Comparison of ENCODE assay signal across 21 cellular contexts in the genomic region with DNA sequence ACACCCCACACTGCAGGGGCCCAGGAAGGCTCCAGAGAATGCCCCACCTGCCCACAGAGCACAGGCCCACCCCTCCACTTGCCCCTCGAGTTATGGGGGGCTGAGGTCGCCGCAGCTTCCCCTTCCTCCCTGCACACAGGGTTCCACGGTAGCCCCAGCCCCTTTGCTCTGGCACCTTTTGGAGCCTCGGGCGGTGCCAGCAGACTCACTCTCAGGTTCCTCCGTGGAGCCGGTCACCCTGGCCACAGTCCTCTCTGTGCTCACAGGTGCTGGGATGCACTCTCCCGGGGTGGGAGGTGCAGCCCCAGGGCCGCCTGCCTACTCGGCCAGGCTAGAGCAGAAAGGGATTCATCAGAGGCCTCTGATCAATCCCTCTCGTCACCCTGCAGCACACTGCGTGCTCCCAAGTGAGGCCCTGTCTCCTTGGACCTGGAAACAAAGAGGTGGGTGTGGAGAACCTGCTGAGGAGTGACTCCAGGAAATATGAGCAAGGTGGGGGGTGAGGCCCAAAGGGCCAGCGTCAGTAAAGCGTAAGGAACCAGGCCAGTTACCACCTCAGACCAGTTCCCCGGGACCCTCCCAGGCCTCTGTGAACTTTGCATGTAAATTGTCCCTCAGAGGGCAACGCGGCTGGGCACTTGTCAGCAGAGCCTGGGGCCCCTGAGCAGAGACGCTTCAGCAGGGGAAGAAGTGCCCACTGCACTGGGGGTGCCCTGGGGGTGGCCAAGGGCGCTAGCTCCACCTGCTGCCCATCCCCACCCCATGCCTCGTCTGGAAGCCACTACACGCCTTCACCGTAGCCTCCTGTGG.
"Had no signal": no experiment of that assay in that cellular context is flagged by ENCODE, and none has a peak within 500 bp of the region (broad histone marks: within the 10 kb centered on the region; RNA-seq: fewer than 3 reads in every experiment).

No MANE protein-coding gene starts in this region.

- H3K9me3 Mint-ChIP-seq: activated CD4-positive, alpha-beta T cell treated with anti-CD3 and anti-CD28 coated beads, Interleukin-2, amount 10 ng/mL, durations not matched to agents 7 days and 5 days; activated naive CD4-positive, alpha-beta T cell treated with anti-CD3 and anti-CD28 coated beads for 36 hours; activated T-helper 17 cell treated with anti-CD3 and anti-CD28 coated beads, Interleukin-2, amount 50 U/mL, for 72 hours; natural killer cell; T-cell; type B pancreatic cell had no signal

- H3K4me1 ChIP-seq: gastrocnemius medialis, prostate gland had no signal

- H3K9me3 ChIP-seq: gastrocnemius medialis, mucosa of descending colon, prostate gland, suprapubic skin had no signal

- H3K36me3 ChIP-seq: gastrocnemius medialis, prostate gland, suprapubic skin had no signal

- H3K27me3 Mint-ChIP-seq: activated CD4-positive, alpha-beta T cell treated with anti-CD3 and anti-CD28 coated beads, Interleukin-2, amount 10 ng/mL, durations not matched to agents 7 days and 5 days had no signal

- ATAC-seq: activated T-helper 17 cell treated with anti-CD3 and anti-CD28 coated beads, Interleukin-2, amount 50 U/mL, for 72 hours; gastrocnemius medialis; mucosa of descending colon; natural killer cell; sciatic nerve; stimulated activated naive CD8-positive, alpha-beta T cell treated with anti-CD3 and anti-CD28 coated beads, Interleukin-15, Interleukin-2, amounts not matched to agents 100 U/mL and 50 U/mL, for 24 hours; T-cell had no signal

- H3K4me3 Mint-ChIP-seq: activated CD4-positive, alpha-beta T cell treated with anti-CD3 and anti-CD28 coated beads, Interleukin-2, amount 10 ng/mL, durations not matched to agents 7 days and 5 days; activated naive CD4-positive, alpha-beta T cell treated with anti-CD3 and anti-CD28 coated beads for 36 hours; activated T-helper 17 cell treated with anti-CD3 and anti-CD28 coated beads, Interleukin-2, amount 50 U/mL, for 72 hours; natural killer cell; T-cell; type B pancreatic cell had no signal

- H3K27ac Mint-ChIP-seq: activated CD4-positive, alpha-beta T cell treated with anti-CD3 and anti-CD28 coated beads, Interleukin-2, amount 10 ng/mL, durations not matched to agents 7 days and 5 days; activated naive CD4-positive, alpha-beta T cell treated with anti-CD3 and anti-CD28 coated beads for 36 hours; activated T-helper 17 cell treated with anti-CD3 and anti-CD28 coated beads, Interleukin-2, amount 50 U/mL, for 72 hours; natural killer cell; T-cell; type B pancreatic cell had no signal

- H3K36me3 Mint-ChIP-seq: natural killer cell, T-cell, type B pancreatic cell had no signal

- H3K27ac ChIP-seq: gastrocnemius medialis, prostate gland, suprapubic skin, VCaP had no signal

- DNase-seq: activated CD4-positive, alpha-beta T cell treated with anti-CD3 and anti-CD28 coated beads, Interleukin-2, amount 10 ng/mL, durations not matched to agents 7 days and 5 days; activated naive CD4-positive, alpha-beta T cell treated with anti-CD3 and anti-CD28 coated beads for 36 hours; activated T-cell treated with anti-CD3 and anti-CD28 coated beads for 4 hours; central memory CD4-positive, alpha-beta T cell; cortex of kidney; effector CD8-positive, alpha-beta T cell; gastrocnemius medialis; mammary epithelial cell; natural killer cell; nucleus accumbens; stimulated activated CD4-positive, alpha-beta T cell treated with anti-CD3 and anti-CD28 coated beads, Interleukin-12 subunit alpha, Interleukin-12 subunit beta, amount 100 ng/mL, for 4 hours; stimulated activated CD4-positive, alpha-beta T cell treated with anti-CD3 and anti-CD28 coated beads, Interleukin-2, amount 100 ng/mL, for 48 hours; stimulated activated naive CD8-positive, alpha-beta T cell treated with anti-CD3 and anti-CD28 coated beads, Interleukin-15, Interleukin-2, amounts not matched to agents 100 U/mL and 50 U/mL, for 24 hours; T-cell had no signal

- H3K4me1 Mint-ChIP-seq: activated CD4-positive, alpha-beta T cell treated with anti-CD3 and anti-CD28 coated beads, Interleukin-2, amount 10 ng/mL, durations not matched to agents 7 days and 5 days; activated T-helper 17 cell treated with anti-CD3 and anti-CD28 coated beads, Interleukin-2, amount 50 U/mL, for 72 hours; natural killer cell; T-cell had no signal

- H3K4me3 ChIP-seq: gastrocnemius medialis, mucosa of descending colon, prostate gland, suprapubic skin had no signal
